ENCODE assay signal across 8 cellular contexts in genomic region chr20:18137412-18138265, GRCh38. TPM values are rescaled to one million over a fixed set of nuclear protein-coding genes. Genes with fewer than 3 reads are reported as not detected.
DNase-seq lines count a peak whose midpoint lies in the region; ATAC-seq and TF ChIP-seq lines count a peak whose summit lies in the region.

A gene with protein sequence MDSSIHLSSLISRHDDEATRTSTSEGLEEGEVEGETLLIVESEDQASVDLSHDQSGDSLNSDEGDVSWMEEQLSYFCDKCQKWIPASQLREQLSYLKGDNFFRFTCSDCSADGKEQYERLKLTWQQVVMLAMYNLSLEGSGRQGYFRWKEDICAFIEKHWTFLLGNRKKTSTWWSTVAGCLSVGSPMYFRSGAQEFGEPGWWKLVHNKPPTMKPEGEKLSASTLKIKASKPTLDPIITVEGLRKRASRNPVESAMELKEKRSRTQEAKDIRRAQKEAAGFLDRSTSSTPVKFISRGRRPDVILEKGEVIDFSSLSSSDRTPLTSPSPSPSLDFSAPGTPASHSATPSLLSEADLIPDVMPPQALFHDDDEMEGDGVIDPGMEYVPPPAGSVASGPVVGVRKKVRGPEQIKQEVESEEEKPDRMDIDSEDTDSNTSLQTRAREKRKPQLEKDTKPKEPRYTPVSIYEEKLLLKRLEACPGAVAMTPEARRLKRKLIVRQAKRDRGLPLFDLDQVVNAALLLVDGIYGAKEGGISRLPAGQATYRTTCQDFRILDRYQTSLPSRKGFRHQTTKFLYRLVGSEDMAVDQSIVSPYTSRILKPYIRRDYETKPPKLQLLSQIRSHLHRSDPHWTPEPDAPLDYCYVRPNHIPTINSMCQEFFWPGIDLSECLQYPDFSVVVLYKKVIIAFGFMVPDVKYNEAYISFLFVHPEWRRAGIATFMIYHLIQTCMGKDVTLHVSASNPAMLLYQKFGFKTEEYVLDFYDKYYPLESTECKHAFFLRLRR (plus strand): TSS chr20:18137863. CDS start chr20:18142661, 4,798 bp downstream.
A gene with protein sequence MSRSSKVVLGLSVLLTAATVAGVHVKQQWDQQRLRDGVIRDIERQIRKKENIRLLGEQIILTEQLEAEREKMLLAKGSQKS (plus strand): TSS chr20:18137863. CDS start chr20:18137956, 93 bp downstream.

- peak within 1 kb of the TSS; percentile 68 to 96 for H3K27ac ChIP-seq in coronary artery

- peak within 1 kb of the TSS; percentile 89 for H3K27ac Mint-ChIP-seq in activated CD4-positive, alpha-beta T cell treated with anti-CD3 and anti-CD28 coated beads, Interleukin-2, amount 10 ng/mL, durations not matched to agents 24 days and 14 days

- no peak for TF ChIP-seq CTCF in BJ (IDR thresholded peaks at IDR 0.05; ENCODE audit: insufficient read depth, low read depth, low read length)
- TF ChIP-seq CTCF in coronary artery (IDR thresholded peaks at IDR 0.05): no peak

- CTCF ChIA-PET in BJ (lab: Yijun Ruan, JAX): no interaction called here

- no peaks in the 10 kb centered on the region for H3K27me3 ChIP-seq in BJ (ENCODE audit: control insufficient read depth, insufficient read depth, low read length)

- peak; percentile 92 for ATAC-seq in HG03432 (IDR thresholded peaks at IDR 0.05; ENCODE audit: unreplicated experiment)

- peaks cover 3% of the 10 kb centered on the region for H3K27me3 Mint-ChIP-seq in activated CD4-positive, alpha-beta T cell treated with anti-CD3 and anti-CD28 coated beads, Interleukin-2, amount 10 ng/mL, durations not matched to agents 24 days and 14 days

- peaks cover 26% of the 10 kb centered on the region for H3K4me1 Mint-ChIP-seq in activated CD4-positive, alpha-beta T cell treated with anti-CD3 and anti-CD28 coated beads, Interleukin-2, amount 10 ng/mL, durations not matched to agents 24 days and 14 days

- peaks cover 1% of the 10 kb centered on the region; the same call in 1 of the 2 replicates for H3K36me3 ChIP-seq in BJ (ENCODE audit: control insufficient read depth, insufficient read depth, low read length)

- DNase-seq in BJ (ENCODE audit: low read depth): peak; percentile 30
- DNase-seq in NCI-H524 treated with DMSO at 0.1 percent for 48 hours (lab: John Stamatoyannopoulos, UW): peak; percentile 46
- peak; percentile 98 for DNase-seq in activated CD4-positive, alpha-beta T cell treated with anti-CD3 and anti-CD28 coated beads, Interleukin-2, amount 10 ng/mL, durations not matched to agents 24 days and 14 days
- peak; percentile 91 for DNase-seq in coronary artery (ENCODE audit: low spot score)
- peak; percentile 98 for DNase-seq in left kidney (ENCODE audit: low read depth, low spot score)
- peak; percentile 88 for DNase-seq in stimulated activated CD4-positive, alpha-beta T cell treated with anti-CD3 and anti-CD28 coated beads, Interleukin-1b, Interleukin-23, amount 100 ng/mL, for 48 hours

- peaks cover 17% of the 10 kb centered on the region for H3K36me3 Mint-ChIP-seq in activated CD4-positive, alpha-beta T cell treated with anti-CD3 and anti-CD28 coated beads, Interleukin-2, amount 10 ng/mL, durations not matched to agents 24 days and 14 days (ENCODE audit: low read depth)

- no peaks in the 10 kb centered on the region for H3K9me3 Mint-ChIP-seq in activated CD4-positive, alpha-beta T cell treated with anti-CD3 and anti-CD28 coated beads, Interleukin-2, amount 10 ng/mL, durations not matched to agents 24 days and 14 days

- peak; percentile 86 for TF ChIP-seq POLR2A in GM19193 (IDR thresholded peaks at IDR 0.05; ENCODE audit: extremely low read depth, insufficient read depth, insufficient read length)

- POLR2A ChIA-PET in BJ (lab: Charles Lee): no interaction called here

- peak within 1 kb of the TSS; percentile 75 for H3K4me3 Mint-ChIP-seq in activated CD4-positive, alpha-beta T cell treated with anti-CD3 and anti-CD28 coated beads, Interleukin-2, amount 10 ng/mL, durations not matched to agents 24 days and 14 days

- intact Hi-C loops in activated CD4-positive, alpha-beta T cell treated with anti-CD3 and anti-CD28 coated beads, Interleukin-2, amount 10 ng/mL, durations not matched to agents 24 days and 14 days (cut with micrococcal nuclease): loop anchor here (1.0 to 10.0 kb wide), 4 partner anchors 151 to 1563 kb away; partner anchors contain the start of genes KIF16B, RRBP1, SNRPB2 and ZNF133

- H3K4me3 ChIP-seq in BJ (ENCODE audit: low read depth, low read length) (peak within 1 kb of the TSS; percentile 87), coronary artery (peak within 1 kb of the TSS; percentile 95)

RNA-seq across cellular contexts. Expression of the first gene that starts in this region (rescaled TPM):
- polyA plus RNA-seq in BJ (2011; rRNA removed): 9.8 and 12.3 TPM in 2 replicates
- polyA minus RNA-seq in BJ (2011; rRNA and poly(A)+ RNA removed): 8.7 and 14.5 TPM in 2 replicates
- total RNA-seq in activated CD4-positive, alpha-beta T cell treated with anti-CD3 and anti-CD28 coated beads, Interleukin-2, amount 10 ng/mL, durations not matched to agents 24 days and 14 days: 16.5 and 16.8 TPM in 2 replicates

RNA-seq across cellular contexts. Expression of the second gene that starts in this region (rescaled TPM):
- polyA plus RNA-seq in BJ (2011; rRNA removed): 3.9 and 6.0 TPM in 2 replicates
- 1.6 and 1.8 TPM in 2 replicates for polyA minus RNA-seq in BJ (2011; rRNA and poly(A)+ RNA removed)
- total RNA-seq in activated CD4-positive, alpha-beta T cell treated with anti-CD3 and anti-CD28 coated beads, Interleukin-2, amount 10 ng/mL, durations not matched to agents 24 days and 14 days: 18.5 and 19.5 TPM in 2 replicates

Comparison
In these comparisons a context has a peak if more than half of its experiments do, and no peak if none do; other contexts are left out.
1. Peak in every context shown above with its lines: DNase-seq, ATAC-seq, H3K4me3 ChIP-seq and H3K27ac ChIP-seq.
2. DNase-seq: peak in every context shown above with its lines; median percentile 98 in activated CD4-positive, alpha-beta T cell treated with anti-CD3 and anti-CD28 coated beads, Interleukin-2, amount 10 ng/mL, durations not matched to agents 24 days and 14 days; 98 in left kidney; 91 in coronary artery; 88 in stimulated activated CD4-positive, alpha-beta T cell treated with anti-CD3 and anti-CD28 coated beads, Interleukin-1b, Interleukin-23, amount 100 ng/mL, for 48 hours; 46 in NCI-H524 treated with DMSO at 0.1 percent for 48 hours; 30 in BJ.